Comparison of ENCODE assay signal across 21 cellular contexts in the genomic region with DNA sequence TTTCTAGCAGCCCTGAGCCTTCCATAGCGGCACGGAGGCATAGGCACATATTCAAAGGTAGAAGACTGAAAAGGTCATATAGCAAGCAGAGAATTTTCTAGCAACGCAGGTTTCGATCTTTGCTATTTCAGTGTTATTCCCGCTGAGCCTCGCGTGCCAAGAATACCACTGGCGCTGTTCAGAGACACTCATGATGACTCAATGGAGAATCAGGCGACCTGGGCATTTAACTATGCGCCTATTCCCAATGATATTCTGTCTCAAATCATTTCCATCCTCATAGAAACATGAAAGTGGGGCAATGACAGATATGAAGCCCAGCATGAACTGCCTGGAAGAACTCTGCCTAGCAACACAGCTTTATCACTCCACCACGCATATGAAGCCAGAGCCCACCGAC. TPM values are rescaled to one million over a fixed set of nuclear protein-coding genes. Genes with fewer than 3 reads are reported as not detected.
"Had no signal": no experiment of that assay in that cellular context is flagged by ENCODE, and none has a peak within 500 bp of the region (broad histone marks: within the 10 kb centered on the region; RNA-seq: fewer than 3 reads in every experiment).

No MANE protein-coding gene starts in this region.

- H3K9me3 ChIP-seq: colonic mucosa, heart left ventricle, mucosa of descending colon, pancreas, uterus had no signal

- H3K27ac Mint-ChIP-seq: naive thymus-derived CD8-positive, alpha-beta T cell; progenitor cell of endocrine pancreas; type B pancreatic cell had no signal

- DNase-seq: colonic mucosa; dermis blood vessel endothelial cell; effector CD8-positive, alpha-beta T cell; foreskin melanocyte; heart left ventricle; hippocampal formation; islet precursor cell; mammary epithelial cell; mucosa of descending colon; naive thymus-derived CD8-positive, alpha-beta T cell; occipital lobe; pancreas; stimulated activated CD4-positive, alpha-beta T cell treated with anti-CD3 and anti-CD28 coated beads, Interleukin-2, amount 100 ng/mL, for 48 hours; stimulated activated naive CD4-positive, alpha-beta T cell treated with Interleukin-2 at 50 U/mL for 16 hours; uterus had no signal

- H3K9me3 Mint-ChIP-seq: neural crest cell had no signal

- H3K4me1 Mint-ChIP-seq: naive thymus-derived CD8-positive, alpha-beta T cell had no signal

- H3K36me3 Mint-ChIP-seq: naive thymus-derived CD8-positive, alpha-beta T cell had no signal

- H3K4me3 ChIP-seq: colonic mucosa, heart left ventricle, mucosa of descending colon, pancreas, smooth muscle cell, uterus had no signal

- H3K27me3 Mint-ChIP-seq: progenitor cell of endocrine pancreas had no signal

- H3K4me2 ChIP-seq: smooth muscle cell had no signal

- H3K27me3 ChIP-seq: colonic mucosa, heart left ventricle, pancreas, uterus had no signal

- ATAC-seq: heart left ventricle; left lobe of liver; mucosa of descending colon; naive thymus-derived CD8-positive, alpha-beta T cell; pancreas; right cardiac atrium had no signal

- H3K36me3 ChIP-seq: colonic mucosa, heart left ventricle, pancreas, uterus had no signal

- H3K27ac ChIP-seq: colonic mucosa, heart left ventricle, pancreas, uterus had no signal

- H3K4me1 ChIP-seq: colonic mucosa, pancreas, uterus had no signal

- H3K4me3 Mint-ChIP-seq: naive thymus-derived CD8-positive, alpha-beta T cell; neural crest cell; type B pancreatic cell had no signal

RNA-seq across cellular contexts. Expression of gene EFNA5, which starts 59.9 kb away (rescaled TPM):
- total RNA-seq: naive thymus-derived CD8-positive, alpha-beta T cell had no signal
